1 cellular context compared by ENCODE assay signal in genomic region chr21:32727478-32727727, GRCh38.
TF ChIP-seq lines count a peak whose summit lies in the region.

No MANE protein-coding gene starts in this region.

TF ChIP-seq in endothelial cell of umbilical vein, 7 proteins besides CTCF, POLR2A, EP300 and RAD21:
- no peak for TF ChIP-seq MYC (IDR thresholded peaks at IDR 0.05; ENCODE audit: low read depth, low read length)
- no peak for TF ChIP-seq FOS (IDR thresholded peaks at IDR 0.05; ENCODE audit: borderline replicate concordance, insufficient read depth, low read length)
- TF ChIP-seq JUN (IDR thresholded peaks at IDR 0.05; ENCODE audit: borderline replicate concordance, insufficient read depth, insufficient read length, low read depth) = no peak
- no peak for TF ChIP-seq EZH2 (IDR thresholded peaks at IDR 0.05; ENCODE audit: borderline replicate concordance, low read depth, low read length, severe bottlenecking)
- TF ChIP-seq, protein P1, sequence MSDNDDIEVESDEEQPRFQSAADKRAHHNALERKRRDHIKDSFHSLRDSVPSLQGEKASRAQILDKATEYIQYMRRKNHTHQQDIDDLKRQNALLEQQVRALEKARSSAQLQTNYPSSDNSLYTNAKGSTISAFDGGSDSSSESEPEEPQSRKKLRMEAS (IDR thresholded peaks at IDR 0.05; ENCODE audit: insufficient read depth, insufficient read length) = no peak
- no peak for TF ChIP-seq GATA2 (IDR thresholded peaks at IDR 0.05; ENCODE audit: insufficient read depth, insufficient read length, low read depth, low read length)
- no peak for TF ChIP-seq POLR2AphosphoS5 (IDR thresholded peaks at IDR 0.05; ENCODE audit: insufficient read depth, low read depth, low read length)
